In the genomic region with DNA sequence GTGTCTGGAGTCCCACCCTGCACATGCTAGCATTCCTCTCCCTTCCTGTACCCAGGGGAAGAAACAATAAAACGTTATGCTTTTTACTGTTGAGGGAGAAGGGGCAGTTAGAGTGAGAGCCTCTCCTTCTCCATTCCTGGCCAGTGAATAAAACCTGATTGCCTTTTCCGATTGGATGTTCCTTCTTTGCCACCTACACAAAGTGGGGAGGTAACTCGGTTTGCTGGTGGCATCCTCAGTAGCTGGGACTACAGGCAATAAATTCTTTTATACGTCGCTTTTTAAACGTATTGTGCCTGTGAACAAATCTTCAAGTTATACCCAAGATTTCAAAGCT, we compare ENCODE assay signal across 8 cellular contexts. TPM values are rescaled to one million over a fixed set of nuclear protein-coding genes. Genes with fewer than 3 reads are reported as not detected.
DNase-seq lines count a peak whose midpoint lies in the region; ATAC-seq and TF ChIP-seq lines count a peak whose summit lies in the region.

No MANE protein-coding gene starts in this region.

- TF ChIP-seq CTCF in HEK293 (tag by site-specific recombination; IDR thresholded peaks at IDR 0.05), result no peak
- no peak for TF ChIP-seq CTCF in WERI-Rb-1 (IDR thresholded peaks at IDR 0.05; ENCODE audit: low read depth, low read length)
- TF ChIP-seq CTCF in hepatocyte (IDR thresholded peaks at IDR 0.05; ENCODE audit: poor library complexity), result no peak
- no peak for TF ChIP-seq CTCF in smooth muscle cell (IDR thresholded peaks at IDR 0.05; ENCODE audit: borderline replicate concordance, insufficient read depth, poor library complexity, severe bottlenecking)

- no peaks in the 10 kb centered on the region for H4K20me1 ChIP-seq in hepatocyte (ENCODE audit: insufficient read depth, poor library complexity, severe bottlenecking)
- H4K20me1 ChIP-seq in smooth muscle cell (ENCODE audit: low read depth), result no peaks in the 10 kb centered on the region

- no peaks in the 10 kb centered on the region for H3K9me2 ChIP-seq in hepatocyte (replicated peaks; ENCODE audit: insufficient read depth)

- peaks cover 4 to 6% of the 10 kb centered on the region in 2 experiments; a peak in 2 of 3 replicates for H3K36me3 ChIP-seq in HEK293 (ENCODE audit: control insufficient read depth in 2 of 2, insufficient read depth in 1 of 2, low read length in 2 of 2)
- H3K36me3 ChIP-seq in WERI-Rb-1, result peaks cover 15% of the 10 kb centered on the region
- no peaks in the 10 kb centered on the region for H3K36me3 ChIP-seq in hepatocyte (replicated peaks; ENCODE audit: insufficient read depth, low read depth)
- H3K36me3 ChIP-seq in smooth muscle cell (ENCODE audit: low read depth), result no peaks in the 10 kb centered on the region

- WGBS in hepatocyte (ENCODE audit: low lambda C conversion rate, missing lambda C conversion rate), result 35% methylated on average over 6 of the region's 6 CpGs
- WGBS in smooth muscle cell (ENCODE audit: low lambda C conversion rate), result 27% methylated on average over 6 of the region's 6 CpGs

- DNase-seq in WERI-Rb-1, result no peak
- no peak for DNase-seq in hepatocyte (ENCODE audit: low spot score)
- no peak for DNase-seq in smooth muscle cell (lab: John Stamatoyannopoulos, UW; ENCODE audit: unreplicated experiment)
- no peak for DNase-seq in NCI-H774 (lab: John Stamatoyannopoulos, UW)
- DNase-seq in NCI-H2171 (lab: John Stamatoyannopoulos, UW), result no peak
- no peak for DNase-seq in cortex of kidney (lab: John Stamatoyannopoulos, UW)

- POLR2A ChIA-PET in HEK293 (lab: Yijun Ruan, JAX), result interaction anchor here (0.6 to 1.6 kb wide), 20 partner anchors 8 to 440 kb away, joined by 3 to 12 read pairs (median 5); a partner anchor contains a TSS

- no peaks in the 10 kb centered on the region; the same call in 1 of the 2 replicates for H3K4me1 ChIP-seq in HEK293 (ENCODE audit: control insufficient read depth, insufficient read depth, low read length)
- H3K4me1 ChIP-seq in hepatocyte (ENCODE audit: insufficient read depth), result peaks cover 12% of the 10 kb centered on the region
- peaks cover 14% of the 10 kb centered on the region for H3K4me1 ChIP-seq in smooth muscle cell (ENCODE audit: low read depth)

- H3K9ac ChIP-seq in smooth muscle cell (ENCODE audit: low read depth), result peak overlapping the region; percentile 4

- H3K4me2 ChIP-seq in hepatocyte, result peak overlapping the region; percentile 75
- peak overlapping the region; percentile 75 for H3K4me2 ChIP-seq in smooth muscle cell

- no peak for ATAC-seq in GM18867 (IDR thresholded peaks at IDR 0.05; ENCODE audit: unreplicated experiment)

- H3K27ac ChIP-seq in HEK293 (ENCODE audit: extremely low read depth, low read depth, low read length) (peak overlapping the region; percentile 37), WERI-Rb-1 (peak overlapping the region; percentile 51), hepatocyte (peak overlapping the region; percentile 76), smooth muscle cell (ENCODE audit: low read depth) (peak overlapping the region; percentile 66)

- peaks cover 2% of the 10 kb centered on the region for H3K79me2 ChIP-seq in hepatocyte
- H3K79me2 ChIP-seq in smooth muscle cell (ENCODE audit: low read depth), result no peaks in the 10 kb centered on the region

- CTCF ChIA-PET in HEK293 (lab: Yijun Ruan, JAX), result interaction anchor here (0.6 to 1.2 kb wide), 6 partner anchors 18 to 909 kb away, joined by 3 to 7 read pairs (median 4); no protein-coding TSS in a partner anchor

- H3K9me3 ChIP-seq in HEK293 (ENCODE audit: control insufficient read depth, insufficient read depth, low read depth, low read length), result no peaks in the 10 kb centered on the region
- no peaks in the 10 kb centered on the region for H3K9me3 ChIP-seq in WERI-Rb-1 (ENCODE audit: severe bottlenecking)
- no peaks in the 10 kb centered on the region for H3K9me3 ChIP-seq in hepatocyte (ENCODE audit: low read depth)
- H3K9me3 ChIP-seq in smooth muscle cell (replicated peaks; ENCODE audit: low read depth), result no peaks in the 10 kb centered on the region

- H2AFZ ChIP-seq in hepatocyte (peak overlapping the region; percentile 64), smooth muscle cell (ENCODE audit: low read depth) (peak overlapping the region; percentile 81)

- H3K4me3 ChIP-seq in HEK293 (ENCODE audit: low read depth, low read length), result peak overlapping the region; percentile 48
- H3K4me3 ChIP-seq in WERI-Rb-1 (ENCODE audit: low read depth, low read length), result peak overlapping the region; percentile 49
- peak overlapping the region; percentile 13 for H3K4me3 ChIP-seq in hepatocyte
- peak overlapping the region; percentile 97 for H3K4me3 ChIP-seq in smooth muscle cell

- H3F3A ChIP-seq in smooth muscle cell (ENCODE audit: low read depth), result peaks cover 8% of the 10 kb centered on the region

- H3K27me3 ChIP-seq in WERI-Rb-1 (ENCODE audit: insufficient read depth, low read depth, severe bottlenecking) (no peaks in the 10 kb centered on the region), hepatocyte (no peaks in the 10 kb centered on the region), smooth muscle cell (ENCODE audit: low read depth) (no peaks in the 10 kb centered on the region)

TF ChIP-seq in HEK293, 187 proteins besides CTCF, POLR2A, EP300 and RAD21:
- no peak for TF ChIP-seq MZF1 (tag by site-specific recombination; IDR thresholded peaks at IDR 0.05; ENCODE audit: borderline replicate concordance)
- TF ChIP-seq, protein P1, sequence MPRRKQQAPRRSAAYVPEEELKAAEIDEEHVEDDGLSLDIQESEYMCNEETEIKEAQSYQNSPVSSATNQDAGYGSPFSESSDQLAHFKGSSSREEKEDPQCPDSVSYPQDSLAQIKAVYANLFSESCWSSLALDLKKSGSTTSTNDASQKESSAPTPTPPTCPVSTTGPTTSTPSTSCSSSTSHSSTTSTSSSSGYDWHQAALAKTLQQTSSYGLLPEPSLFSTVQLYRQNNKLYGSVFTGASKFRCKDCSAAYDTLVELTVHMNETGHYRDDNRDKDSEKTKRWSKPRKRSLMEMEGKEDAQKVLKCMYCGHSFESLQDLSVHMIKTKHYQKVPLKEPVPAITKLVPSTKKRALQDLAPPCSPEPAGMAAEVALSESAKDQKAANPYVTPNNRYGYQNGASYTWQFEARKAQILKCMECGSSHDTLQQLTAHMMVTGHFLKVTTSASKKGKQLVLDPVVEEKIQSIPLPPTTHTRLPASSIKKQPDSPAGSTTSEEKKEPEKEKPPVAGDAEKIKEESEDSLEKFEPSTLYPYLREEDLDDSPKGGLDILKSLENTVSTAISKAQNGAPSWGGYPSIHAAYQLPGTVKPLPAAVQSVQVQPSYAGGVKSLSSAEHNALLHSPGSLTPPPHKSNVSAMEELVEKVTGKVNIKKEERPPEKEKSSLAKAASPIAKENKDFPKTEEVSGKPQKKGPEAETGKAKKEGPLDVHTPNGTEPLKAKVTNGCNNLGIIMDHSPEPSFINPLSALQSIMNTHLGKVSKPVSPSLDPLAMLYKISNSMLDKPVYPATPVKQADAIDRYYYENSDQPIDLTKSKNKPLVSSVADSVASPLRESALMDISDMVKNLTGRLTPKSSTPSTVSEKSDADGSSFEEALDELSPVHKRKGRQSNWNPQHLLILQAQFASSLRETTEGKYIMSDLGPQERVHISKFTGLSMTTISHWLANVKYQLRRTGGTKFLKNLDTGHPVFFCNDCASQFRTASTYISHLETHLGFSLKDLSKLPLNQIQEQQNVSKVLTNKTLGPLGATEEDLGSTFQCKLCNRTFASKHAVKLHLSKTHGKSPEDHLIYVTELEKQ (tag by site-specific recombination; IDR thresholded peaks at IDR 0.05; ENCODE audit: borderline replicate concordance), result no peak
- TF ChIP-seq ZNF239 (tag by site-specific recombination; IDR thresholded peaks at IDR 0.05), result no peak
- TF ChIP-seq ZNF394 (tag by site-specific recombination; IDR thresholded peaks at IDR 0.05; ENCODE audit: borderline replicate concordance), result no peak
- no peak for TF ChIP-seq ZNF660 (tag by site-specific recombination; IDR thresholded peaks at IDR 0.05)
- no peak for TF ChIP-seq ZNF544 (tag by site-specific recombination; IDR thresholded peaks at IDR 0.05)
- TF ChIP-seq GLI2 (tag by site-specific recombination; IDR thresholded peaks at IDR 0.05; ENCODE audit: borderline replicate concordance, low read depth), result no peak

RNA-seq across cellular contexts. Expression of a gene that starts 0.7 kb away (rescaled TPM):
- total RNA-seq in hepatocyte (36.1 and 46.4 TPM in 2 replicates), smooth muscle cell (46.6 and 68.1 TPM in 2 replicates)
- polyA plus RNA-seq in hepatocyte (65.2 and 77.1 TPM in 2 replicates), smooth muscle cell (89.6 and 98.1 TPM in 2 replicates)

RNA-seq across cellular contexts. Expression of a gene that starts 13.7 kb away (rescaled TPM):
- total RNA-seq in hepatocyte (43.2 and 50.1 TPM in 2 replicates), smooth muscle cell (3.7 and 5.2 TPM in 2 replicates)
- polyA plus RNA-seq in hepatocyte (129 and 195 TPM in 2 replicates), smooth muscle cell (14.4 and 22.4 TPM in 2 replicates)

RNA-seq across cellular contexts. Expression of a gene that starts 25.1 kb away (rescaled TPM):
- total RNA-seq in hepatocyte, result not detected in 2 replicates
- 0.80 TPM in 1 of 2 replicates, not detected in the other for polyA plus RNA-seq in hepatocyte
- total RNA-seq in smooth muscle cell, result not detected in 2 replicates
- polyA plus RNA-seq in smooth muscle cell, result not detected in 2 replicates

RNA-seq across cellular contexts. Expression of a gene that starts 29.3 kb away (rescaled TPM):
- total RNA-seq in hepatocyte (1.0 and 1.2 TPM in 2 replicates), smooth muscle cell (0.31 and 1.5 TPM in 2 replicates)
- polyA plus RNA-seq in hepatocyte (2.0 and 2.5 TPM in 2 replicates), smooth muscle cell (0.63 and 1.5 TPM in 2 replicates)

RNA-seq across cellular contexts. Expression of a gene that starts 41.6 kb away (rescaled TPM):
- total RNA-seq in hepatocyte (not detected in 2 replicates), smooth muscle cell (0.45 TPM in 1 of 2 replicates, not detected in the other)
- polyA plus RNA-seq in hepatocyte (0.17 TPM in 1 of 2 replicates, not detected in the other), smooth muscle cell (not detected in 2 replicates)

Comparison
In these comparisons a context has a peak if more than half of its experiments do, and no peak if none do; other contexts are left out.
1. H3K4me3 ChIP-seq: peak in every context shown above with its lines; median percentile 97 in smooth muscle cell; 49 in WERI-Rb-1; 48 in HEK293; 13 in hepatocyte.